In the genomic region with DNA sequence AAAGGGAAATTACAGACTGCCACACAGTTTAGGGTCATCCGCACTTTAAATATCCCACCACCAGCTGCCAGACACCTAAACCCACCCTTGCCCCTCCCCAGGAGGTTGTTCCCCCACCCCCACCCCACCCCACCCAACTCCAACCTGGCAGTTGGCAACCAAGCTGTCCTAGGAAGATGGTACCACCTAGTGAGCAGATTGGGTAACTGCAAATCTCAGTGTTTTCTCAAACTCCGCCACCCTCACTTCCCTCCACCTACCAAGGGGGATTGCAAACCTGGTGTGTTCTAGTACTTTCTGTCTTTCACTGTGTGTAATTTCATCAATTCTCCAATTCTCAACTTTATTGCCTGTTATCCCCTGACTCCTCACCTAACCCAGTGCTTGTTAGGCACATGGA, we compare ENCODE assay signal across 1 cellular context.
TF ChIP-seq lines count a peak whose summit lies in the region.

No MANE protein-coding gene starts in this region.

TF ChIP-seq in H1, 55 proteins besides CTCF, POLR2A, EP300 and RAD21:
- TF ChIP-seq SP4 (IDR thresholded peaks at IDR 0.05; ENCODE audit: low read length) (no peak), FOSL1 (IDR thresholded peaks at IDR 0.05; ENCODE audit: insufficient read depth, low read depth, low read length) (no peak), GABPA (IDR thresholded peaks at IDR 0.05; ENCODE audit: borderline replicate concordance, insufficient read depth, low read length) (no peak), CBX5 (IDR thresholded peaks at IDR 0.05; ENCODE audit: low read depth, low read length) (no peak), CBX8 (IDR thresholded peaks at IDR 0.05; ENCODE audit: borderline replicate concordance, low read depth, low read length) (no peak), CEBPB (IDR thresholded peaks at IDR 0.05; ENCODE audit: low read depth, low read length) (no peak), TBP (IDR thresholded peaks at IDR 0.05; ENCODE audit: low read depth, low read length) (no peak), BACH1 (IDR thresholded peaks at IDR 0.05; ENCODE audit: low read length) (no peak), SP1 (IDR thresholded peaks at IDR 0.05; ENCODE audit: low read depth, low read length) (no peak)
- TF ChIP-seq, protein P1, sequence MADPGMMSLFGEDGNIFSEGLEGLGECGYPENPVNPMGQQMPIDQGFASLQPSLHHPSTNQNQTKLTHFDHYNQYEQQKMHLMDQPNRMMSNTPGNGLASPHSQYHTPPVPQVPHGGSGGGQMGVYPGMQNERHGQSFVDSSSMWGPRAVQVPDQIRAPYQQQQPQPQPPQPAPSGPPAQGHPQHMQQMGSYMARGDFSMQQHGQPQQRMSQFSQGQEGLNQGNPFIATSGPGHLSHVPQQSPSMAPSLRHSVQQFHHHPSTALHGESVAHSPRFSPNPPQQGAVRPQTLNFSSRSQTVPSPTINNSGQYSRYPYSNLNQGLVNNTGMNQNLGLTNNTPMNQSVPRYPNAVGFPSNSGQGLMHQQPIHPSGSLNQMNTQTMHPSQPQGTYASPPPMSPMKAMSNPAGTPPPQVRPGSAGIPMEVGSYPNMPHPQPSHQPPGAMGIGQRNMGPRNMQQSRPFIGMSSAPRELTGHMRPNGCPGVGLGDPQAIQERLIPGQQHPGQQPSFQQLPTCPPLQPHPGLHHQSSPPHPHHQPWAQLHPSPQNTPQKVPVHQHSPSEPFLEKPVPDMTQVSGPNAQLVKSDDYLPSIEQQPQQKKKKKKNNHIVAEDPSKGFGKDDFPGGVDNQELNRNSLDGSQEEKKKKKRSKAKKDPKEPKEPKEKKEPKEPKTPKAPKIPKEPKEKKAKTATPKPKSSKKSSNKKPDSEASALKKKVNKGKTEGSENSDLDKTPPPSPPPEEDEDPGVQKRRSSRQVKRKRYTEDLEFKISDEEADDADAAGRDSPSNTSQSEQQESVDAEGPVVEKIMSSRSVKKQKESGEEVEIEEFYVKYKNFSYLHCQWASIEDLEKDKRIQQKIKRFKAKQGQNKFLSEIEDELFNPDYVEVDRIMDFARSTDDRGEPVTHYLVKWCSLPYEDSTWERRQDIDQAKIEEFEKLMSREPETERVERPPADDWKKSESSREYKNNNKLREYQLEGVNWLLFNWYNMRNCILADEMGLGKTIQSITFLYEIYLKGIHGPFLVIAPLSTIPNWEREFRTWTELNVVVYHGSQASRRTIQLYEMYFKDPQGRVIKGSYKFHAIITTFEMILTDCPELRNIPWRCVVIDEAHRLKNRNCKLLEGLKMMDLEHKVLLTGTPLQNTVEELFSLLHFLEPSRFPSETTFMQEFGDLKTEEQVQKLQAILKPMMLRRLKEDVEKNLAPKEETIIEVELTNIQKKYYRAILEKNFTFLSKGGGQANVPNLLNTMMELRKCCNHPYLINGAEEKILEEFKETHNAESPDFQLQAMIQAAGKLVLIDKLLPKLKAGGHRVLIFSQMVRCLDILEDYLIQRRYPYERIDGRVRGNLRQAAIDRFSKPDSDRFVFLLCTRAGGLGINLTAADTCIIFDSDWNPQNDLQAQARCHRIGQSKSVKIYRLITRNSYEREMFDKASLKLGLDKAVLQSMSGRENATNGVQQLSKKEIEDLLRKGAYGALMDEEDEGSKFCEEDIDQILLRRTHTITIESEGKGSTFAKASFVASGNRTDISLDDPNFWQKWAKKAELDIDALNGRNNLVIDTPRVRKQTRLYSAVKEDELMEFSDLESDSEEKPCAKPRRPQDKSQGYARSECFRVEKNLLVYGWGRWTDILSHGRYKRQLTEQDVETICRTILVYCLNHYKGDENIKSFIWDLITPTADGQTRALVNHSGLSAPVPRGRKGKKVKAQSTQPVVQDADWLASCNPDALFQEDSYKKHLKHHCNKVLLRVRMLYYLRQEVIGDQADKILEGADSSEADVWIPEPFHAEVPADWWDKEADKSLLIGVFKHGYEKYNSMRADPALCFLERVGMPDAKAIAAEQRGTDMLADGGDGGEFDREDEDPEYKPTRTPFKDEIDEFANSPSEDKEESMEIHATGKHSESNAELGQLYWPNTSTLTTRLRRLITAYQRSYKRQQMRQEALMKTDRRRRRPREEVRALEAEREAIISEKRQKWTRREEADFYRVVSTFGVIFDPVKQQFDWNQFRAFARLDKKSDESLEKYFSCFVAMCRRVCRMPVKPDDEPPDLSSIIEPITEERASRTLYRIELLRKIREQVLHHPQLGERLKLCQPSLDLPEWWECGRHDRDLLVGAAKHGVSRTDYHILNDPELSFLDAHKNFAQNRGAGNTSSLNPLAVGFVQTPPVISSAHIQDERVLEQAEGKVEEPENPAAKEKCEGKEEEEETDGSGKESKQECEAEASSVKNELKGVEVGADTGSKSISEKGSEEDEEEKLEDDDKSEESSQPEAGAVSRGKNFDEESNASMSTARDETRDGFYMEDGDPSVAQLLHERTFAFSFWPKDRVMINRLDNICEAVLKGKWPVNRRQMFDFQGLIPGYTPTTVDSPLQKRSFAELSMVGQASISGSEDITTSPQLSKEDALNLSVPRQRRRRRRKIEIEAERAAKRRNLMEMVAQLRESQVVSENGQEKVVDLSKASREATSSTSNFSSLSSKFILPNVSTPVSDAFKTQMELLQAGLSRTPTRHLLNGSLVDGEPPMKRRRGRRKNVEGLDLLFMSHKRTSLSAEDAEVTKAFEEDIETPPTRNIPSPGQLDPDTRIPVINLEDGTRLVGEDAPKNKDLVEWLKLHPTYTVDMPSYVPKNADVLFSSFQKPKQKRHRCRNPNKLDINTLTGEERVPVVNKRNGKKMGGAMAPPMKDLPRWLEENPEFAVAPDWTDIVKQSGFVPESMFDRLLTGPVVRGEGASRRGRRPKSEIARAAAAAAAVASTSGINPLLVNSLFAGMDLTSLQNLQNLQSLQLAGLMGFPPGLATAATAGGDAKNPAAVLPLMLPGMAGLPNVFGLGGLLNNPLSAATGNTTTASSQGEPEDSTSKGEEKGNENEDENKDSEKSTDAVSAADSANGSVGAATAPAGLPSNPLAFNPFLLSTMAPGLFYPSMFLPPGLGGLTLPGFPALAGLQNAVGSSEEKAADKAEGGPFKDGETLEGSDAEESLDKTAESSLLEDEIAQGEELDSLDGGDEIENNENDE (IDR thresholded peaks at IDR 0.05; ENCODE audit: insufficient replicate concordance, low read length), result no peak
